1 cellular context compared by ENCODE assay signal in the genomic region with DNA sequence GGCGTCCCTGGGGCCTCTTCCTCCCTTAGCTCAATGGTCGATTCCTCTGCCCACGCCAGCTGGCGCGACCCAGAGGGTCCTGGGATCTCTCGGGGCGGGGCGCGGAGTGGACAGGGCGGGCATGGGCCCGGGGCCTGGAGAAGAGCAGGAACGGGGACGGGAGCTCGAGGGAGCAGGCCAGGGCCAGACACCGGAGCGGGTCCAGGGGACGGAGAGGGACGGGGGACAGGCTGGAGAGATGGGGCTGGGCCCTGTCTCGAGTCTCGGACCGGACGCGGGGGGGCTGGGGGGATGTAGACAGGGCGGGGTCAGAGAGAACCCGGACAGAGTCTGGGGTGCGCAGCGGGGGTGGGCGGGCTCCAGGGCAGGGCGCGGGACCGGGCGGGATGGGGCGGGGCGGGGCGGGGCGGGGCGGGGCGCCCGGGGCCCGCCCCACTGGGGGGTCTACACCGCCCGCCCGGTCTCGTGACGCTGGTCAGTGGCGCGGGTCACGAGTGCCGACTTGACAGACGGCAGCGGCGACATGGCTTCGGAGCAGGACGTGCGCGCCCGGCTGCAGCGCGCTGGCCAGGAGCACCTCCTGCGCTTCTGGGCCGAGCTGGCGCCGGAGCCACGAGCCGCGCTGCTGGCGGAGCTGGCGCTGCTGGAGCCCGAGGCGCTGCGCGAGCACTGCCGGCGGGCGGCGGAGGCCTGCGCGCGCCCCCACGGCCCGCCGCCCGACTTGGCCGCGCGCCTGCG.
TF ChIP-seq lines count a peak whose summit lies in the region.

Gene UAP1L1 (plus strand): TSS at position 508 of the 738 bp plus-strand sequence. CDS start 16 bp downstream, at position 524.

TF ChIP-seq in HCT116, 20 proteins besides CTCF, POLR2A, EP300 and RAD21 (continued from another document):
- TF ChIP-seq, protein P1, sequence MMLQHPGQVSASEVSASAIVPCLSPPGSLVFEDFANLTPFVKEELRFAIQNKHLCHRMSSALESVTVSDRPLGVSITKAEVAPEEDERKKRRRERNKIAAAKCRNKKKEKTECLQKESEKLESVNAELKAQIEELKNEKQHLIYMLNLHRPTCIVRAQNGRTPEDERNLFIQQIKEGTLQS (IDR thresholded peaks at IDR 0.05), result no peak
- TF ChIP-seq ZFX (IDR thresholded peaks at IDR 0.05) (0 out of 2 replicates have a peak, but pooled peaks have one; percentile 74), TCF7L2 (IDR thresholded peaks at IDR 0.05; ENCODE audit: borderline replicate concordance, extremely low read depth, insufficient read depth, insufficient read length) (peak; percentile 62), ELF1 (IDR thresholded peaks at IDR 0.05; ENCODE audit: borderline replicate concordance, low read depth) (no peak), CEBPB (IDR thresholded peaks at IDR 0.05; ENCODE audit: low read depth) (no peak), ZNF274 (IDR thresholded peaks at IDR 0.05; ENCODE audit: low read depth, low read length) (no peak), EGR1 (IDR thresholded peaks at IDR 0.05; ENCODE audit: low read depth) (no peak), SRF (IDR thresholded peaks at IDR 0.05; ENCODE audit: low read depth) (no peak), FOSL1 (IDR thresholded peaks at IDR 0.05; ENCODE audit: low read depth) (no peak), JUND (IDR thresholded peaks at IDR 0.05) (no peak)
- TF ChIP-seq, protein P2, sequence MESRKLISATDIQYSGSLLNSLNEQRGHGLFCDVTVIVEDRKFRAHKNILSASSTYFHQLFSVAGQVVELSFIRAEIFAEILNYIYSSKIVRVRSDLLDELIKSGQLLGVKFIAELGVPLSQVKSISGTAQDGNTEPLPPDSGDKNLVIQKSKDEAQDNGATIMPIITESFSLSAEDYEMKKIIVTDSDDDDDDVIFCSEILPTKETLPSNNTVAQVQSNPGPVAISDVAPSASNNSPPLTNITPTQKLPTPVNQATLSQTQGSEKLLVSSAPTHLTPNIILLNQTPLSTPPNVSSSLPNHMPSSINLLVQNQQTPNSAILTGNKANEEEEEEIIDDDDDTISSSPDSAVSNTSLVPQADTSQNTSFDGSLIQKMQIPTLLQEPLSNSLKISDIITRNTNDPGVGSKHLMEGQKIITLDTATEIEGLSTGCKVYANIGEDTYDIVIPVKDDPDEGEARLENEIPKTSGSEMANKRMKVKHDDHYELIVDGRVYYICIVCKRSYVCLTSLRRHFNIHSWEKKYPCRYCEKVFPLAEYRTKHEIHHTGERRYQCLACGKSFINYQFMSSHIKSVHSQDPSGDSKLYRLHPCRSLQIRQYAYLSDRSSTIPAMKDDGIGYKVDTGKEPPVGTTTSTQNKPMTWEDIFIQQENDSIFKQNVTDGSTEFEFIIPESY (IDR thresholded peaks at IDR 0.05; ENCODE audit: extremely low read depth, insufficient replicate concordance, low read length), result no peak
